In the genomic region with DNA sequence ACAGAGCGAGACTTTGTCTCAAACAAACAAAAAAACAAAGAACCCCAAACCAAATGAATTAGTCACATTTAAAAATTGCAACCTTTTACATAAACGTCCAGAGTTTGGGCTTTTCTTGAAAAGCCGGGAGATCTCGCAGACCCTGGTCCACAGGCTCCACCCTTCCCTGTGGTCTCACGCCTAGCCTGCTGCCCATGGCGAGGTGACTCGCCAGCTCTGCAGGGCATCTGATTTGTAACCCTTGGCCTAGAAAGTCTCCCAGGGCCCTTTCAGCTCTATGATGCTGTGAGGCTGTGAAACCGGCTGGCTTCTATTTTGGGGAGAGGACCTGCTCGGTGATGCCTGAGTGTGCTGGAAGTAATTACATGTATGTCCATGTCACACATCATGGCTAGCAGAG, we compare ENCODE assay signal across 18 cellular contexts.
"Had no signal": no experiment of that assay in that cellular context is flagged by ENCODE, and none has a peak within 500 bp of the region (broad histone marks: within the 10 kb centered on the region; RNA-seq: fewer than 3 reads in every experiment).

No MANE protein-coding gene starts in this region.

- H3K9ac ChIP-seq: parathyroid adenoma had no signal

- H3K9me3 Mint-ChIP-seq: central memory CD8-positive, alpha-beta T cell; immature natural killer cell; nephron; stimulated activated memory B cell treated with anti-CD40 and anti-IgM and Interleukin-4, amounts not matched to agents 10 μg/mL and 1 μg/mL and 100 μg/mL, for 72 hours; stimulated activated naive CD8-positive, alpha-beta T cell treated with anti-CD3 and anti-CD28 coated beads, Interleukin-15, amount 100 ng/mL, for 72 hours had no signal

- ATAC-seq: esophagus mucosa; left cardiac atrium; stimulated activated memory B cell treated with anti-CD40 and anti-IgM and Interleukin-4, amounts not matched to agents 10 μg/mL and 1 μg/mL and 100 μg/mL, for 72 hours; stimulated activated naive CD8-positive, alpha-beta T cell treated with anti-CD3 and anti-CD28 coated beads, Interleukin-15, amount 100 ng/mL, for 72 hours had no signal

- H2AFZ ChIP-seq: parathyroid adenoma had no signal

- H3K79me2 ChIP-seq: parathyroid adenoma had no signal

- DNase-seq: effector memory CD4-positive, alpha-beta T cell; immature natural killer cell; left cardiac atrium; mammary epithelial cell; occipital lobe; stimulated activated CD4-positive, alpha-beta T cell treated with anti-CD3 and anti-CD28 coated beads, Interleukin-4, amount 100 ng/mL, for 1 hour; stimulated activated CD8-positive, alpha-beta memory T cell treated with anti-CD3 and anti-CD28 coated beads, Interleukin-4, amount 100 ng/mL, for 48 hours; stimulated activated naive CD8-positive, alpha-beta T cell treated with anti-CD3 and anti-CD28 coated beads, Interleukin-15, amount 100 ng/mL, for 72 hours; testis had no signal

- H3K27me3 ChIP-seq: right lobe of liver, testis had no signal

- H3K4me3 Mint-ChIP-seq: central memory CD8-positive, alpha-beta T cell; immature natural killer cell; mesothelial cell of epicardium; nephron; stimulated activated memory B cell treated with anti-CD40 and anti-IgM and Interleukin-4, amounts not matched to agents 10 μg/mL and 1 μg/mL and 100 μg/mL, for 72 hours; stimulated activated naive CD8-positive, alpha-beta T cell treated with anti-CD3 and anti-CD28 coated beads, Interleukin-15, amount 100 ng/mL, for 72 hours had no signal

- H3K27ac Mint-ChIP-seq: mesothelial cell of epicardium; nephron; stimulated activated memory B cell treated with anti-CD40 and anti-IgM and Interleukin-4, amounts not matched to agents 10 μg/mL and 1 μg/mL and 100 μg/mL, for 72 hours had no signal

- H3K36me3 ChIP-seq: prostate gland, right lobe of liver, tibial nerve had no signal

- H3K27ac ChIP-seq: parathyroid adenoma, prostate gland, right lobe of liver, testis, tibial nerve had no signal

- H3K36me3 Mint-ChIP-seq: immature natural killer cell; mesothelial cell of epicardium; stimulated activated memory B cell treated with anti-CD40 and anti-IgM and Interleukin-4, amounts not matched to agents 10 μg/mL and 1 μg/mL and 100 μg/mL, for 72 hours had no signal

- H3K9me3 ChIP-seq: prostate gland, right lobe of liver, testis had no signal

- H3K4me3 ChIP-seq: prostate gland, right lobe of liver, testis, tibial nerve had no signal

- H3K4me1 ChIP-seq: parathyroid adenoma, prostate gland, right lobe of liver, testis had no signal
